1 cellular context compared by ENCODE assay signal in the genomic region with DNA sequence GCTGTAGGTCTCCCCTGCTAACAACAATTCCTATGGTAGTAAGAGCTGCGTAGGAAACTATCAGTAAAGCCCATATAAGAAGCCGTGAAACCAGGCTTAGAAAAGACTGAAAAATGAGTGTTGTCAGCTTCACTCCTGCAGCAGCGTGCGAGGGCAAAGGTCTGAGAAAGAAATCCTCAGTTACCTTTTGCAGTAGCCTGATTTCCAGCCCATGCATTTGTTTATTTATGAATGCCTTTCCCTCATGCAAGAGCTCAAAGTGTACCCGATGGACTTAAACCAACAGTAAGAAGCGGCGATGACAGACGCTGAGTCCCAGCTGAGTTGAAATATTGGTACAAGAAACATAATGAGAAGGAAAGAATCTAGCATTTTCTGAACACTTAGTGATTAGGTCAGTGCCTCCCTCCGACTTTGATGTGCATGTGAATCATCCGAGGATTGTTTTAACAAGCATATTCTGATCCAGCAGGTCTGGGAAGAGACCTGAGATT.
TF ChIP-seq lines count a peak whose summit lies in the region.

No MANE protein-coding gene starts in this region.

TF ChIP-seq in HepG2, 621 proteins besides CTCF, POLR2A, EP300 and RAD21 (continued from another document and continues in another):
- TF ChIP-seq, protein P1, sequence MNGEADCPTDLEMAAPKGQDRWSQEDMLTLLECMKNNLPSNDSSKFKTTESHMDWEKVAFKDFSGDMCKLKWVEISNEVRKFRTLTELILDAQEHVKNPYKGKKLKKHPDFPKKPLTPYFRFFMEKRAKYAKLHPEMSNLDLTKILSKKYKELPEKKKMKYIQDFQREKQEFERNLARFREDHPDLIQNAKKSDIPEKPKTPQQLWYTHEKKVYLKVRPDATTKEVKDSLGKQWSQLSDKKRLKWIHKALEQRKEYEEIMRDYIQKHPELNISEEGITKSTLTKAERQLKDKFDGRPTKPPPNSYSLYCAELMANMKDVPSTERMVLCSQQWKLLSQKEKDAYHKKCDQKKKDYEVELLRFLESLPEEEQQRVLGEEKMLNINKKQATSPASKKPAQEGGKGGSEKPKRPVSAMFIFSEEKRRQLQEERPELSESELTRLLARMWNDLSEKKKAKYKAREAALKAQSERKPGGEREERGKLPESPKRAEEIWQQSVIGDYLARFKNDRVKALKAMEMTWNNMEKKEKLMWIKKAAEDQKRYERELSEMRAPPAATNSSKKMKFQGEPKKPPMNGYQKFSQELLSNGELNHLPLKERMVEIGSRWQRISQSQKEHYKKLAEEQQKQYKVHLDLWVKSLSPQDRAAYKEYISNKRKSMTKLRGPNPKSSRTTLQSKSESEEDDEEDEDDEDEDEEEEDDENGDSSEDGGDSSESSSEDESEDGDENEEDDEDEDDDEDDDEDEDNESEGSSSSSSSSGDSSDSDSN (CRISPR knock-in tag; IDR thresholded peaks at IDR 0.05) = no peak
- TF ChIP-seq, protein P2, sequence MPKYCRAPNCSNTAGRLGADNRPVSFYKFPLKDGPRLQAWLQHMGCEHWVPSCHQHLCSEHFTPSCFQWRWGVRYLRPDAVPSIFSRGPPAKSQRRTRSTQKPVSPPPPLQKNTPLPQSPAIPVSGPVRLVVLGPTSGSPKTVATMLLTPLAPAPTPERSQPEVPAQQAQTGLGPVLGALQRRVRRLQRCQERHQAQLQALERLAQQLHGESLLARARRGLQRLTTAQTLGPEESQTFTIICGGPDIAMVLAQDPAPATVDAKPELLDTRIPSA (CRISPR knock-in tag; IDR thresholded peaks at IDR 0.05; ENCODE audit: borderline replicate concordance) = no peak
- TF ChIP-seq SRF (IDR thresholded peaks at IDR 0.05; ENCODE audit: low read depth, low read length) (no peak), ZNF569 (CRISPR knock-in tag; IDR thresholded peaks at IDR 0.05; ENCODE audit: borderline replicate concordance) (no peak), AHR (CRISPR knock-in tag; IDR thresholded peaks at IDR 0.05) (no peak), NR2F1 (CRISPR knock-in tag; IDR thresholded peaks at IDR 0.05) (peak in 1 of 2 experiments; percentile 77; a peak in 1 of 4 replicates), KMT2B (CRISPR knock-in tag; IDR thresholded peaks at IDR 0.05) (peak; percentile 64; the same call in 1 of the 2 replicates), ZNF331 (CRISPR knock-in tag; IDR thresholded peaks at IDR 0.05) (peak; percentile 77), SRSF1 (optimal IDR thresholded peaks at IDR 0.05; ENCODE audit: low read depth, low read length) (no peak), ZNF83 (CRISPR knock-in tag; IDR thresholded peaks at IDR 0.05; ENCODE audit: borderline replicate concordance) (no peak), MEIS1 (CRISPR knock-in tag; IDR thresholded peaks at IDR 0.05; ENCODE audit: borderline replicate concordance) (no peak), ZSCAN9 (CRISPR knock-in tag; IDR thresholded peaks at IDR 0.05; ENCODE audit: borderline replicate concordance) (no peak; the same call in 1 of the 2 replicates), KDM4B (CRISPR knock-in tag; IDR thresholded peaks at IDR 0.05) (no peak), SP1 (IDR thresholded peaks at IDR 0.05) (no peak), SP1 (CRISPR knock-in tag; IDR thresholded peaks at IDR 0.05) (no peak), ZNF788 (CRISPR knock-in tag; IDR thresholded peaks at IDR 0.05; ENCODE audit: borderline replicate concordance) (no peak), MTF1 (CRISPR knock-in tag; IDR thresholded peaks at IDR 0.05) (no peak), ZNF263 (CRISPR knock-in tag; IDR thresholded peaks at IDR 0.05) (no peak), MBD4 (IDR thresholded peaks at IDR 0.05; ENCODE audit: borderline replicate concordance, low read length) (peak; percentile 61; the same call in 1 of the 2 replicates), ZNF564 (CRISPR knock-in tag; IDR thresholded peaks at IDR 0.05) (no peak), ARHGAP35 (CRISPR knock-in tag; IDR thresholded peaks at IDR 0.05; ENCODE audit: borderline replicate concordance) (no peak), ATF1 (CRISPR knock-in tag; IDR thresholded peaks at IDR 0.05) (peak; percentile 50; the same call in 1 of the 2 replicates), PLRG1 (conservative IDR thresholded peaks at IDR 0.05) (no peak), ZNF709 (CRISPR knock-in tag; IDR thresholded peaks at IDR 0.05) (no peak), EEA1 (CRISPR knock-in tag; IDR thresholded peaks at IDR 0.05; ENCODE audit: borderline replicate concordance) (no peak), ZNF124 (CRISPR knock-in tag; IDR thresholded peaks at IDR 0.05) (no peak), ZNF776 (CRISPR knock-in tag; IDR thresholded peaks at IDR 0.05) (no peak), ZNF772 (CRISPR knock-in tag; IDR thresholded peaks at IDR 0.05) (no peak), SIN3B (IDR thresholded peaks at IDR 0.05; ENCODE audit: low read length) (no peak), ZNF749 (CRISPR knock-in tag; IDR thresholded peaks at IDR 0.05; ENCODE audit: borderline replicate concordance) (peak; percentile 38; the same call in 1 of the 2 replicates), SPEN (CRISPR knock-in tag; IDR thresholded peaks at IDR 0.05; ENCODE audit: low read depth) (no peak), ZBTB20 (CRISPR knock-in tag; IDR thresholded peaks at IDR 0.05; ENCODE audit: borderline replicate concordance, low read depth) (peak; percentile 47; the same call in 1 of the 2 replicates), ZNF607 (CRISPR knock-in tag; IDR thresholded peaks at IDR 0.05; ENCODE audit: borderline replicate concordance) (no peak; the same call in 1 of the 2 replicates)
- TF ChIP-seq, protein P3, sequence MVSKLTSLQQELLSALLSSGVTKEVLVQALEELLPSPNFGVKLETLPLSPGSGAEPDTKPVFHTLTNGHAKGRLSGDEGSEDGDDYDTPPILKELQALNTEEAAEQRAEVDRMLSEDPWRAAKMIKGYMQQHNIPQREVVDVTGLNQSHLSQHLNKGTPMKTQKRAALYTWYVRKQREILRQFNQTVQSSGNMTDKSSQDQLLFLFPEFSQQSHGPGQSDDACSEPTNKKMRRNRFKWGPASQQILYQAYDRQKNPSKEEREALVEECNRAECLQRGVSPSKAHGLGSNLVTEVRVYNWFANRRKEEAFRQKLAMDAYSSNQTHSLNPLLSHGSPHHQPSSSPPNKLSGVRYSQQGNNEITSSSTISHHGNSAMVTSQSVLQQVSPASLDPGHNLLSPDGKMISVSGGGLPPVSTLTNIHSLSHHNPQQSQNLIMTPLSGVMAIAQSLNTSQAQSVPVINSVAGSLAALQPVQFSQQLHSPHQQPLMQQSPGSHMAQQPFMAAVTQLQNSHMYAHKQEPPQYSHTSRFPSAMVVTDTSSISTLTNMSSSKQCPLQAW (CRISPR knock-in tag; IDR thresholded peaks at IDR 0.05) = peak; percentile 49; the same call in 1 of the 2 replicates
- TF ChIP-seq, protein P4, sequence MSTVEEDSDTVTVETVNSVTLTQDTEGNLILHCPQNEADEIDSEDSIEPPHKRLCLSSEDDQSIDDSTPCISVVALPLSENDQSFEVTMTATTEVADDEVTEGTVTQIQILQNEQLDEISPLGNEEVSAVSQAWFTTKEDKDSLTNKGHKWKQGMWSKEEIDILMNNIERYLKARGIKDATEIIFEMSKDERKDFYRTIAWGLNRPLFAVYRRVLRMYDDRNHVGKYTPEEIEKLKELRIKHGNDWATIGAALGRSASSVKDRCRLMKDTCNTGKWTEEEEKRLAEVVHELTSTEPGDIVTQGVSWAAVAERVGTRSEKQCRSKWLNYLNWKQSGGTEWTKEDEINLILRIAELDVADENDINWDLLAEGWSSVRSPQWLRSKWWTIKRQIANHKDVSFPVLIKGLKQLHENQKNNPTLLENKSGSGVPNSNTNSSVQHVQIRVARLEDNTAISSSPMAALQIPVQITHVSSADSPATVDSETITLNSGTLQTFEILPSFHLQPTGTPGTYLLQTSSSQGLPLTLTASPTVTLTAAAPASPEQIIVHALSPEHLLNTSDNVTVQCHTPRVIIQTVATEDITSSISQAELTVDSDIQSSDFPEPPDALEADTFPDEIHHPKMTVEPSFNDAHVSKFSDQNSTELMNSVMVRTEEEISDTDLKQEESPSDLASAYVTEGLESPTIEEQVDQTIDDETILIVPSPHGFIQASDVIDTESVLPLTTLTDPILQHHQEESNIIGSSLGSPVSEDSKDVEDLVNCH (CRISPR knock-in tag; IDR thresholded peaks at IDR 0.05) = no peak
- TF ChIP-seq, protein P5, sequence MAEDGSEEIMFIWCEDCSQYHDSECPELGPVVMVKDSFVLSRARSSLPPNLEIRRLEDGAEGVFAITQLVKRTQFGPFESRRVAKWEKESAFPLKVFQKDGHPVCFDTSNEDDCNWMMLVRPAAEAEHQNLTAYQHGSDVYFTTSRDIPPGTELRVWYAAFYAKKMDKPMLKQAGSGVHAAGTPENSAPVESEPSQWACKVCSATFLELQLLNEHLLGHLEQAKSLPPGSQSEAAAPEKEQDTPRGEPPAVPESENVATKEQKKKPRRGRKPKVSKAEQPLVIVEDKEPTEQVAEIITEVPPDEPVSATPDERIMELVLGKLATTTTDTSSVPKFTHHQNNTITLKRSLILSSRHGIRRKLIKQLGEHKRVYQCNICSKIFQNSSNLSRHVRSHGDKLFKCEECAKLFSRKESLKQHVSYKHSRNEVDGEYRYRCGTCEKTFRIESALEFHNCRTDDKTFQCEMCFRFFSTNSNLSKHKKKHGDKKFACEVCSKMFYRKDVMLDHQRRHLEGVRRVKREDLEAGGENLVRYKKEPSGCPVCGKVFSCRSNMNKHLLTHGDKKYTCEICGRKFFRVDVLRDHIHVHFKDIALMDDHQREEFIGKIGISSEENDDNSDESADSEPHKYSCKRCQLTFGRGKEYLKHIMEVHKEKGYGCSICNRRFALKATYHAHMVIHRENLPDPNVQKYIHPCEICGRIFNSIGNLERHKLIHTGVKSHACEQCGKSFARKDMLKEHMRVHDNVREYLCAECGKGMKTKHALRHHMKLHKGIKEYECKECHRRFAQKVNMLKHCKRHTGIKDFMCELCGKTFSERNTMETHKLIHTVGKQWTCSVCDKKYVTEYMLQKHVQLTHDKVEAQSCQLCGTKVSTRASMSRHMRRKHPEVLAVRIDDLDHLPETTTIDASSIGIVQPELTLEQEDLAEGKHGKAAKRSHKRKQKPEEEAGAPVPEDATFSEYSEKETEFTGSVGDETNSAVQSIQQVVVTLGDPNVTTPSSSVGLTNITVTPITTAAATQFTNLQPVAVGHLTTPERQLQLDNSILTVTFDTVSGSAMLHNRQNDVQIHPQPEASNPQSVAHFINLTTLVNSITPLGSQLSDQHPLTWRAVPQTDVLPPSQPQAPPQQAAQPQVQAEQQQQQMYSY (CRISPR knock-in tag; IDR thresholded peaks at IDR 0.05) = peak; percentile 48; the same call in 1 of the 2 replicates
- TF ChIP-seq, protein P6, sequence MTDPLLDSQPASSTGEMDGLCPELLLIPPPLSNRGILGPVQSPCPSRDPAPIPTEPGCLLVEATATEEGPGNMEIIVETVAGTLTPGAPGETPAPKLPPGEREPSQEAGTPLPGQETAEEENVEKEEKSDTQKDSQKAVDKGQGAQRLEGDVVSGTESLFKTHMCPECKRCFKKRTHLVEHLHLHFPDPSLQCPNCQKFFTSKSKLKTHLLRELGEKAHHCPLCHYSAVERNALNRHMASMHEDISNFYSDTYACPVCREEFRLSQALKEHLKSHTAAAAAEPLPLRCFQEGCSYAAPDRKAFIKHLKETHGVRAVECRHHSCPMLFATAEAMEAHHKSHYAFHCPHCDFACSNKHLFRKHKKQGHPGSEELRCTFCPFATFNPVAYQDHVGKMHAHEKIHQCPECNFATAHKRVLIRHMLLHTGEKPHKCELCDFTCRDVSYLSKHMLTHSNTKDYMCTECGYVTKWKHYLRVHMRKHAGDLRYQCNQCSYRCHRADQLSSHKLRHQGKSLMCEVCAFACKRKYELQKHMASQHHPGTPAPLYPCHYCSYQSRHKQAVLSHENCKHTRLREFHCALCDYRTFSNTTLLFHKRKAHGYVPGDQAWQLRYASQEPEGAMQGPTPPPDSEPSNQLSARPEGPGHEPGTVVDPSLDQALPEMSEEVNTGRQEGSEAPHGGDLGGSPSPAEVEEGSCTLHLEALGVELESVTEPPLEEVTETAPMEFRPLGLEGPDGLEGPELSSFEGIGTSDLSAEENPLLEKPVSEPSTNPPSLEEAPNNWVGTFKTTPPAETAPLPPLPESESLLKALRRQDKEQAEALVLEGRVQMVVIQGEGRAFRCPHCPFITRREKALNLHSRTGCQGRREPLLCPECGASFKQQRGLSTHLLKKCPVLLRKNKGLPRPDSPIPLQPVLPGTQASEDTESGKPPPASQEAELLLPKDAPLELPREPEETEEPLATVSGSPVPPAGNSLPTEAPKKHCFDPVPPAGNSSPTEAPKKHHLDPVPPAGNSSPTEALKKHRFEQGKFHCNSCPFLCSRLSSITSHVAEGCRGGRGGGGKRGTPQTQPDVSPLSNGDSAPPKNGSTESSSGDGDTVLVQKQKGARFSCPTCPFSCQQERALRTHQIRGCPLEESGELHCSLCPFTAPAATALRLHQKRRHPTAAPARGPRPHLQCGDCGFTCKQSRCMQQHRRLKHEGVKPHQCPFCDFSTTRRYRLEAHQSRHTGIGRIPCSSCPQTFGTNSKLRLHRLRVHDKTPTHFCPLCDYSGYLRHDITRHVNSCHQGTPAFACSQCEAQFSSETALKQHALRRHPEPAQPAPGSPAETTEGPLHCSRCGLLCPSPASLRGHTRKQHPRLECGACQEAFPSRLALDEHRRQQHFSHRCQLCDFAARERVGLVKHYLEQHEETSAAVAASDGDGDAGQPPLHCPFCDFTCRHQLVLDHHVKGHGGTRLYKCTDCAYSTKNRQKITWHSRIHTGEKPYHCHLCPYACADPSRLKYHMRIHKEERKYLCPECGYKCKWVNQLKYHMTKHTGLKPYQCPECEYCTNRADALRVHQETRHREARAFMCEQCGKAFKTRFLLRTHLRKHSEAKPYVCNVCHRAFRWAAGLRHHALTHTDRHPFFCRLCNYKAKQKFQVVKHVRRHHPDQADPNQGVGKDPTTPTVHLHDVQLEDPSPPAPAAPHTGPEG (CRISPR knock-in tag; IDR thresholded peaks at IDR 0.05) = no peak
- TF ChIP-seq, protein P7, sequence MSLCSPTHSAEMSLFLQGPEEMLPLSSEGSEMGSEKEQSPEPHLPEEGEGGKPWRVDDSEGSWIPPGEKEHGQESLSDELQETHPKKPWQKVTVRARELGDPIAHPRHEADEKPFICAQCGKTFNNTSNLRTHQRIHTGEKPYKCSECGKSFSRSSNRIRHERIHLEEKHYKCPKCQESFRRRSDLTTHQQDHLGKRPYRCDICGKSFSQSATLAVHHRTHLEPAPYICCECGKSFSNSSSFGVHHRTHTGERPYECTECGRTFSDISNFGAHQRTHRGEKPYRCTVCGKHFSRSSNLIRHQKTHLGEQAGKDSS (CRISPR knock-in tag; IDR thresholded peaks at IDR 0.05; ENCODE audit: borderline replicate concordance, low read depth) = no peak
- TF ChIP-seq, protein P8, sequence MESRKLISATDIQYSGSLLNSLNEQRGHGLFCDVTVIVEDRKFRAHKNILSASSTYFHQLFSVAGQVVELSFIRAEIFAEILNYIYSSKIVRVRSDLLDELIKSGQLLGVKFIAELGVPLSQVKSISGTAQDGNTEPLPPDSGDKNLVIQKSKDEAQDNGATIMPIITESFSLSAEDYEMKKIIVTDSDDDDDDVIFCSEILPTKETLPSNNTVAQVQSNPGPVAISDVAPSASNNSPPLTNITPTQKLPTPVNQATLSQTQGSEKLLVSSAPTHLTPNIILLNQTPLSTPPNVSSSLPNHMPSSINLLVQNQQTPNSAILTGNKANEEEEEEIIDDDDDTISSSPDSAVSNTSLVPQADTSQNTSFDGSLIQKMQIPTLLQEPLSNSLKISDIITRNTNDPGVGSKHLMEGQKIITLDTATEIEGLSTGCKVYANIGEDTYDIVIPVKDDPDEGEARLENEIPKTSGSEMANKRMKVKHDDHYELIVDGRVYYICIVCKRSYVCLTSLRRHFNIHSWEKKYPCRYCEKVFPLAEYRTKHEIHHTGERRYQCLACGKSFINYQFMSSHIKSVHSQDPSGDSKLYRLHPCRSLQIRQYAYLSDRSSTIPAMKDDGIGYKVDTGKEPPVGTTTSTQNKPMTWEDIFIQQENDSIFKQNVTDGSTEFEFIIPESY (CRISPR knock-in tag; IDR thresholded peaks at IDR 0.05) = no peak
